In genomic region chr7:73850781-73851207, GRCh38 we compare ENCODE assay signal across 10 cellular contexts. TPM values are rescaled to one million over a fixed set of nuclear protein-coding genes. Genes with fewer than 3 reads are reported as not detected.
DNase-seq lines count a peak whose midpoint lies in the region; ATAC-seq and TF ChIP-seq lines count a peak whose summit lies in the region.
"Had no signal": no experiment of that assay in that cellular context is flagged by ENCODE, and none has a peak within 500 bp of the region (broad histone marks: within the 10 kb centered on the region; RNA-seq: fewer than 3 reads in every experiment).

No MANE protein-coding gene starts in this region.

- no peak overlapping the region for H3K4me3 Mint-ChIP-seq in effector memory CD8-positive, alpha-beta T cell

- H3K27me3 Mint-ChIP-seq in effector memory CD8-positive, alpha-beta T cell = peaks cover 30 to 56% of the 10 kb centered on the region in 2 donors

- peak overlapping the region; percentile 22; the same call in 1 of the 2 replicates for H3K4me3 ChIP-seq in PC-9
- H3K4me3 ChIP-seq in esophagus (ENCODE audit: low read depth in 1 of 2, low read length in 2 of 2) = no peak overlapping the region
- no peak overlapping the region for H3K4me3 ChIP-seq in H7 (ENCODE audit: insufficient read depth, low read depth, low read length)

- H3K27me3 ChIP-seq in PC-9 (ENCODE audit: insufficient read depth, low read depth) = no peaks in the 10 kb centered on the region
- no peaks in the 10 kb centered on the region for H3K27me3 ChIP-seq in esophagus (ENCODE audit: control insufficient read depth in 1 of 2, insufficient read depth in 2 of 2, low read length in 2 of 2)
- H3K27me3 ChIP-seq in H7 (ENCODE audit: control insufficient read depth, insufficient read depth, low read length) = no peaks in the 10 kb centered on the region; the same call in 1 of the 2 replicates

- H3K9me3 ChIP-seq in PC-9 (ENCODE audit: insufficient read depth, low read depth) (no peaks in the 10 kb centered on the region), esophagus (ENCODE audit: control insufficient read depth in 2 of 2, insufficient read depth in 1 of 2, low read depth in 1 of 2, low read length in 1 of 2) (no peaks in the 10 kb centered on the region)

- H3K36me3 ChIP-seq in PC-9 (ENCODE audit: low read depth) (no peaks in the 10 kb centered on the region), esophagus (ENCODE audit: control insufficient read depth in 2 of 2, insufficient read depth in 2 of 2, low read length in 1 of 2) (no peaks in the 10 kb centered on the region), H7 (replicated peaks; ENCODE audit: control insufficient read depth, insufficient read depth, low read length) (no peaks in the 10 kb centered on the region)

- ATAC-seq in effector memory CD8-positive, alpha-beta T cell (replicated peaks) = no peak
- no peak for ATAC-seq in HG02870 (IDR thresholded peaks at IDR 0.05; ENCODE audit: unreplicated experiment)

- peaks cover 56% of the 10 kb centered on the region for H3K4me1 ChIP-seq in PC-9 (replicated peaks; ENCODE audit: insufficient read depth)
- peaks cover 0 to 3% of the 10 kb centered on the region in 2 donors for H3K4me1 ChIP-seq in esophagus (ENCODE audit: control insufficient read depth in 2 of 2, insufficient read depth in 2 of 2, low read length in 1 of 2)

- POLR2A ChIA-PET in PC-9 (lab: Charles Lee; ENCODE audit: unreplicated experiment) = interaction anchor here (0.5 to 1.4 kb wide), 15 partner anchors 9 to 550 kb away, joined by 4 to 49 read pairs (median 9); partner anchors contain the start of genes ABHD11 and METTL27

- CTCF ChIA-PET in PC-9 (lab: Charles Lee) = interaction anchor here (1.1 to 1.2 kb wide), 3 partner anchors 8 to 116 kb away, joined by 3 to 11 read pairs (median 11); partner anchors contain the start of gene METTL27

- DNase-seq in GM03348 (ENCODE audit: low spot score) = peak; percentile 92
- peak; percentile 73 to 95 for DNase-seq in PC-9
- peak; percentile 87 for DNase-seq in pulmonary artery endothelial cell (ENCODE audit: low read depth, low spot score)
- no peak for DNase-seq in effector memory CD8-positive, alpha-beta T cell
- DNase-seq in NCI-H1092 (lab: John Stamatoyannopoulos, UW) = no peak
- DNase-seq in H7 = no peak

- H3K36me3 Mint-ChIP-seq in effector memory CD8-positive, alpha-beta T cell (ENCODE audit: insufficient read depth) = peaks cover 3% of the 10 kb centered on the region

- H3K4me2 ChIP-seq in PC-9 = peak overlapping the region; percentile 75

- H3K27ac ChIP-seq in PC-9 (peak overlapping the region; percentile 99), esophagus (ENCODE audit: low read depth in 2 of 2, low read length in 1 of 2) (peak overlapping the region; percentile 76 to 87)
- H3K27ac ChIP-seq: VCaP had no signal

- no peaks in the 10 kb centered on the region for H3K9me3 Mint-ChIP-seq in effector memory CD8-positive, alpha-beta T cell

- no peaks in the 10 kb centered on the region for H3K9me2 ChIP-seq in PC-9 (ENCODE audit: insufficient read depth)

- WGBS in esophagus, 2 donors = 44 to 45% methylated on average over 4 of the region's 4 CpGs

- no peak for TF ChIP-seq CTCF in PC-9 (conservative IDR thresholded peaks at IDR 0.05)

- H3F3A ChIP-seq in PC-9 (ENCODE audit: insufficient read depth, low read depth) = peaks cover 40% of the 10 kb centered on the region

- H4K20me1 ChIP-seq in PC-9 (ENCODE audit: insufficient read depth) = no peaks in the 10 kb centered on the region

- no peak overlapping the region for H3K27ac Mint-ChIP-seq in effector memory CD8-positive, alpha-beta T cell

- no TSS peak for BruUV-seq in PC-9 (replicated peaks; lab: Mats Ljungman, UMichigan)

- peaks cover 4 to 10% of the 10 kb centered on the region in 2 donors for H3K4me1 Mint-ChIP-seq in effector memory CD8-positive, alpha-beta T cell (ENCODE audit: low read depth in 2 of 2)

- no peaks in the 10 kb centered on the region for H3K79me2 ChIP-seq in PC-9 (ENCODE audit: low read depth)

- no peak overlapping the region for H2AFZ ChIP-seq in PC-9

- intact Hi-C loops in PC-9 (cut with micrococcal nuclease; ENCODE audit: unreplicated experiment) = loop anchor here (1.0 kb wide), 7 partner anchors 20 to 107 kb away; partner anchors contain the start of genes CLDN3 and CLDN4

RNA-seq across cellular contexts. Expression of gene METTL27, which starts 8.5 kb away (rescaled TPM):
- 23.2 and 34.7 TPM in 2 replicates for total RNA-seq in PC-9 (2021)
- polyA plus RNA-seq in esophagus = 1 to 10 TPM in 1 of 2 donors, under 1 TPM in 1; 0.45 to 1.1 TPM
- 0.99 and 1.0 TPM in 2 replicates for total RNA-seq in pulmonary artery endothelial cell
- 1.9 and 7.4 TPM in 2 replicates for total RNA-seq in H7 (2014; rRNA removed; shearing (Covaris generic))

RNA-seq across cellular contexts. Expression of gene TMEM270, which starts 10.2 kb away (rescaled TPM):
- total RNA-seq in PC-9 (2021) (0.48 and 0.72 TPM in 2 replicates), pulmonary artery endothelial cell (not detected in 2 replicates)
- not detected for polyA plus RNA-seq in esophagus
- total RNA-seq in H7 (2014; rRNA removed; shearing (Covaris generic)) = not detected in 2 replicates
- polyA plus RNA-seq: neural cell had no signal

RNA-seq across cellular contexts. Expression of gene CLDN4, which starts 20.0 kb away (rescaled TPM):
- 498 and 602 TPM in 2 replicates for total RNA-seq in PC-9 (2021)
- polyA plus RNA-seq in esophagus = 100 to 1,000 TPM; 124 to 233 TPM
- total RNA-seq in pulmonary artery endothelial cell = 0.07 TPM in 2 replicates
- 2.0 and 2.1 TPM in 2 replicates for total RNA-seq in H7 (2014; rRNA removed; shearing (Covaris generic))

Comparison
In these comparisons a context has a peak if more than half of its experiments do, and no peak if none do; other contexts are left out.
1. DNase-seq: peak in GM03348 (single experiment), PC-9 (2 of 2) and pulmonary artery endothelial cell (single experiment); none in effector memory CD8-positive, alpha-beta T cell (0 of 3), NCI-H1092 (single experiment) and H7 (single experiment).
2. RNA of gene CLDN4, which starts 20.0 kb away (total RNA-seq): 498 to 602 TPM in PC-9; 2.0 to 2.1 TPM in H7 and 0.07 TPM in pulmonary artery endothelial cell; every median in the first group is over 100 times any median in the second.